ENCODE assay signal across 9 cellular contexts in genomic region chr12:26787125-26787495, GRCh38. TPM values are rescaled to one million over a fixed set of nuclear protein-coding genes. Genes with fewer than 3 reads are reported as not detected.
DNase-seq lines count a peak whose midpoint lies in the region; ATAC-seq and TF ChIP-seq lines count a peak whose summit lies in the region.
"Had no signal": no experiment of that assay in that cellular context is flagged by ENCODE, and none has a peak within 500 bp of the region (broad histone marks: within the 10 kb centered on the region; RNA-seq: fewer than 3 reads in every experiment).

No MANE protein-coding gene starts in this region.

- no peaks in the 10 kb centered on the region for H3K4me1 ChIP-seq in NT2/D1 (ENCODE audit: insufficient read depth, insufficient read length)
- peaks cover 0 to 5% of the 10 kb centered on the region in 2 donors for H3K4me1 ChIP-seq in esophagus (ENCODE audit: control insufficient read depth in 2 of 2, insufficient read depth in 2 of 2, low read length in 1 of 2)
- H3K4me1 ChIP-seq in mucosa of descending colon (ENCODE audit: low read depth): peaks cover 21% of the 10 kb centered on the region

- no peak overlapping the region for H3K4me3 ChIP-seq in NT2/D1 (ENCODE audit: insufficient read length, low read depth)
- H3K4me3 ChIP-seq in esophagus (ENCODE audit: low read depth in 1 of 2, low read length in 2 of 2): no peak overlapping the region
- no peak overlapping the region for H3K4me3 ChIP-seq in mucosa of descending colon

- peak; percentile 40 for ATAC-seq in mucosa of descending colon
- no peak for ATAC-seq in natural killer cell treated with Interleukin-12 subunit alpha and Interleukin-12 subunit beta and Interleukin-15 and Interleukin-18, amount 100 ng/mL, for 72 hours

- no peak overlapping the region for H3K27ac Mint-ChIP-seq in natural killer cell treated with Interleukin-12 subunit alpha and Interleukin-12 subunit beta and Interleukin-15 and Interleukin-18, amount 100 ng/mL, for 72 hours

- H3K27me3 ChIP-seq in NT2/D1 (ENCODE audit: insufficient read depth, insufficient read length): no peaks in the 10 kb centered on the region
- H3K27me3 ChIP-seq in esophagus (ENCODE audit: control insufficient read depth in 1 of 2, insufficient read depth in 2 of 2, low read length in 2 of 2): no peaks in the 10 kb centered on the region

- H3K4me1 Mint-ChIP-seq in natural killer cell treated with Interleukin-12 subunit alpha and Interleukin-12 subunit beta and Interleukin-15 and Interleukin-18, amount 100 ng/mL, for 72 hours (ENCODE audit: low read depth in 2 of 2): peaks cover 17 to 22% of the 10 kb centered on the region in 2 donors

- H3K36me3 ChIP-seq in NT2/D1 (ENCODE audit: insufficient read depth, insufficient read length, low read length) (no peaks in the 10 kb centered on the region), esophagus (ENCODE audit: control insufficient read depth in 2 of 2, insufficient read depth in 2 of 2, low read length in 1 of 2) (no peaks in the 10 kb centered on the region), mucosa of descending colon (ENCODE audit: low read depth) (no peaks in the 10 kb centered on the region)

- intact Hi-C loops in mucosa of descending colon (cut with DNase I, micrococcal nuclease): no loop called here

- DNase-seq in AG08396 (ENCODE audit: low spot score): peak; percentile 67
- peak; percentile 69 for DNase-seq in NT2/D1 (ENCODE audit: low read depth, low spot score)
- no peak for DNase-seq in mucosa of descending colon
- no peak for DNase-seq in ureter (ENCODE audit: low spot score)
- DNase-seq in natural killer cell treated with Interleukin-12 subunit alpha and Interleukin-12 subunit beta and Interleukin-15 and Interleukin-18, amount 100 ng/mL, for 72 hours (ENCODE audit: low spot score): no peak
- DNase-seq in MV-4-11 (lab: John Stamatoyannopoulos, UW): no peak
- no peak for DNase-seq in occipital lobe (lab: John Stamatoyannopoulos, UW)
- DNase-seq: NCI-H146 had no signal

- H3K4me3 Mint-ChIP-seq in natural killer cell treated with Interleukin-12 subunit alpha and Interleukin-12 subunit beta and Interleukin-15 and Interleukin-18, amount 100 ng/mL, for 72 hours: no peak overlapping the region

- H3K9ac ChIP-seq in NT2/D1 (ENCODE audit: insufficient read length, low read depth): no peak overlapping the region

- H3K9me3 ChIP-seq in NT2/D1 (ENCODE audit: insufficient read depth, low read length) (no peaks in the 10 kb centered on the region), esophagus (ENCODE audit: control insufficient read depth in 2 of 2, insufficient read depth in 1 of 2, low read depth in 1 of 2, low read length in 1 of 2) (no peaks in the 10 kb centered on the region), mucosa of descending colon (no peaks in the 10 kb centered on the region)

- peak overlapping the region; percentile 26 to 63 for H3K27ac ChIP-seq in esophagus (ENCODE audit: low read depth in 2 of 2, low read length in 1 of 2)

- no peak for TF ChIP-seq CTCF in mucosa of descending colon (IDR thresholded peaks at IDR 0.05)

- peaks cover 8% of the 10 kb centered on the region for H3K36me3 Mint-ChIP-seq in natural killer cell treated with Interleukin-12 subunit alpha and Interleukin-12 subunit beta and Interleukin-15 and Interleukin-18, amount 100 ng/mL, for 72 hours

- no peaks in the 10 kb centered on the region for H3K27me3 Mint-ChIP-seq in natural killer cell treated with Interleukin-12 subunit alpha and Interleukin-12 subunit beta and Interleukin-15 and Interleukin-18, amount 100 ng/mL, for 72 hours

- no peaks in the 10 kb centered on the region for H3K9me3 Mint-ChIP-seq in natural killer cell treated with Interleukin-12 subunit alpha and Interleukin-12 subunit beta and Interleukin-15 and Interleukin-18, amount 100 ng/mL, for 72 hours

RNA-seq across cellular contexts. Expression of gene ITPR2, which starts 45.9 kb away (rescaled TPM):
- 1 to 10 TPM; 4.8 to 5.7 TPM for polyA plus RNA-seq in esophagus
- total RNA-seq in mucosa of descending colon (10 to 100 TPM; 33.3 to 60.8 (median 54.0) TPM), ureter (35.2 TPM), occipital lobe (31.0 TPM)
- total RNA-seq in natural killer cell treated with Interleukin-12 subunit alpha and Interleukin-12 subunit beta and Interleukin-15 and Interleukin-18, amount 100 ng/mL, for 72 hours: 10 to 100 TPM; 42.6 to 76.9 TPM

Comparison
In these comparisons a context has a peak if more than half of its experiments do, and no peak if none do; other contexts are left out.
1. DNase-seq: peak in AG08396 (single experiment) and NT2/D1 (single experiment); none in mucosa of descending colon (0 of 3), ureter (single experiment), natural killer cell treated with Interleukin-12 subunit alpha and Interleukin-12 subunit beta and Interleukin-15 and Interleukin-18, amount 100 ng/mL, for 72 hours (single experiment), MV-4-11 (single experiment) and occipital lobe (single experiment).